ENCODE assay signal across 1 cellular context in genomic region chr2:85164145-85164559, GRCh38.
TF ChIP-seq lines count a peak whose summit lies in the region.

No MANE protein-coding gene starts in this region.

TF ChIP-seq in IMR-90, 13 proteins besides CTCF, POLR2A, EP300 and RAD21:
- TF ChIP-seq RFX5 (IDR thresholded peaks at IDR 0.05; ENCODE audit: low read depth, low read length): no peak
- no peak for TF ChIP-seq SMC3 (IDR thresholded peaks at IDR 0.05; ENCODE audit: low read depth, low read length)
- no peak for TF ChIP-seq NFE2L2 (IDR thresholded peaks at IDR 0.05; ENCODE audit: low read depth, low read length)
- no peak for TF ChIP-seq CEBPB (IDR thresholded peaks at IDR 0.05; ENCODE audit: low read depth, low read length)
- no peak for TF ChIP-seq MAFK (IDR thresholded peaks at IDR 0.05; ENCODE audit: low read depth, low read length)
- TF ChIP-seq BHLHE40 (IDR thresholded peaks at IDR 0.05; ENCODE audit: low read depth, low read length): no peak
- no peak for TF ChIP-seq USF2 (IDR thresholded peaks at IDR 0.05; ENCODE audit: low read depth, low read length)
- TF ChIP-seq CHD1 (IDR thresholded peaks at IDR 0.05; ENCODE audit: low read depth, low read length): no peak
- TF ChIP-seq ELK1 (IDR thresholded peaks at IDR 0.05; ENCODE audit: borderline replicate concordance, low read depth, low read length): no peak
